Comparison of ENCODE assay signal across 8 cellular contexts in genomic region chr17:80454557-80455327, GRCh38. TPM values are rescaled to one million over a fixed set of nuclear protein-coding genes. Genes with fewer than 3 reads are reported as not detected.
A peak's percentile ranks its signal among the peaks of the same experiment; 100 is the strongest.
DNase-seq lines count a peak whose midpoint lies in the region; ATAC-seq and TF ChIP-seq lines count a peak whose summit lies in the region.

No MANE protein-coding gene starts in this region.

- no peaks in the 10 kb centered on the region for H3K36me3 Mint-ChIP-seq in T-cell
- no peaks in the 10 kb centered on the region for H3K36me3 Mint-ChIP-seq in progenitor cell of endocrine pancreas (ENCODE audit: insufficient read depth)

- CTCF ChIA-PET in T-cell (lab: Charles Lee): interaction anchor here (0.5 to 0.8 kb wide), 2 partner anchors 56 to 445 kb away, joined by 3 read pairs; no protein-coding TSS in a partner anchor

- H3K27ac ChIP-seq in left ventricle myocardium inferior (replicated peaks): peak overlapping the region; percentile 99

- POLR2A ChIA-PET in T-cell (lab: Charles Lee): interaction anchor here (0.5 to 0.6 kb wide), 3 partner anchors 112 to 416 kb away, joined by 3 to 12 read pairs (median 4); no protein-coding TSS in a partner anchor

- H3K4me3 Mint-ChIP-seq in T-cell (peak overlapping the region; percentile 86 to 89 (median 88)), progenitor cell of endocrine pancreas (ENCODE audit: low read depth) (peak overlapping the region; percentile 90)

- H3K9me3 ChIP-seq in left ventricle myocardium inferior (replicated peaks): no peaks in the 10 kb centered on the region

- ATAC-seq in HG02870 (IDR thresholded peaks at IDR 0.05; ENCODE audit: unreplicated experiment): peak; percentile 84
- ATAC-seq in T-cell (replicated peaks in 1 of 4): peak; percentile 95

- H3K4me1 ChIP-seq in left ventricle myocardium inferior: peaks cover 39% of the 10 kb centered on the region

- H3K9me3 Mint-ChIP-seq in T-cell: no peaks in the 10 kb centered on the region
- no peaks in the 10 kb centered on the region for H3K9me3 Mint-ChIP-seq in progenitor cell of endocrine pancreas (ENCODE audit: low read depth)

- no peaks in the 10 kb centered on the region for H3K36me3 ChIP-seq in left ventricle myocardium inferior

- peaks cover 5% of the 10 kb centered on the region for H3K27me3 ChIP-seq in left ventricle myocardium inferior (ENCODE audit: low read depth)

- H3K4me1 Mint-ChIP-seq in T-cell (peaks cover 9 to 22% (median 12%) of the 10 kb centered on the region in 3 donors), progenitor cell of endocrine pancreas (ENCODE audit: low read depth) (peaks cover 19% of the 10 kb centered on the region)

- in situ Hi-C loops in GM13977 (cut with MboI; ENCODE audit: low pct_unique_long_range_greater_than_20kb, low sequenced_read_pairs, unreplicated experiment): no loop called here

- intact Hi-C loops in left ventricle myocardium inferior (cut with micrococcal nuclease): no loop called here

- peaks cover 14 to 29% of the 10 kb centered on the region in 2 donors for H3K27me3 Mint-ChIP-seq in T-cell
- peaks cover 26% of the 10 kb centered on the region for H3K27me3 Mint-ChIP-seq in progenitor cell of endocrine pancreas

- H3K4me3 ChIP-seq in left ventricle myocardium inferior: peak overlapping the region; percentile 87

- peak; percentile 99 for DNase-seq in GM13977 (ENCODE audit: low spot score)
- peak; percentile 96 for DNase-seq in NCI-H146 (lab: John Stamatoyannopoulos, UW)
- peak; percentile 89 to 96 (median 93) for DNase-seq in T-cell
- DNase-seq in amniotic stem cell (lab: John Stamatoyannopoulos, UW): peak; percentile 91
- peak; percentile 97 for DNase-seq in left ventricle myocardium inferior
- DNase-seq in progenitor cell of endocrine pancreas (ENCODE audit: low spot score, unreplicated experiment): peak; percentile 92
- DNase-seq in ureter (ENCODE audit: low spot score): peak; percentile 97

- TF ChIP-seq CTCF in GM13977 (IDR thresholded peaks at IDR 0.05; ENCODE audit: extremely low read depth, insufficient read depth, missing control alignments): no peak
- no peak for TF ChIP-seq CTCF in left ventricle myocardium inferior (IDR thresholded peaks at IDR 0.05; ENCODE audit: borderline replicate concordance)
- TF ChIP-seq CTCF in progenitor cell of endocrine pancreas (IDR thresholded peaks at IDR 0.05; ENCODE audit: unreplicated experiment): no peak

- H3K27ac Mint-ChIP-seq in T-cell: peak overlapping the region; percentile 94 to 95
- peak overlapping the region; percentile 98 for H3K27ac Mint-ChIP-seq in progenitor cell of endocrine pancreas

RNA-seq across cellular contexts. Expression of gene NPTX1, which starts 21.7 kb away (rescaled TPM):
- total RNA-seq in T-cell (under 1 TPM; 0.13 to 0.67 (median 0.33) TPM), left ventricle myocardium inferior (not detected), progenitor cell of endocrine pancreas (not detected in 2 replicates), ureter (2.0 TPM)

RNA-seq across cellular contexts. Expression of gene ENDOV, which starts 39.8 kb away (rescaled TPM):
- total RNA-seq in T-cell (10 to 100 TPM; 17.1 to 22.2 (median 21.1) TPM), left ventricle myocardium inferior (11.3 TPM), progenitor cell of endocrine pancreas (36.1 and 41.8 TPM in 2 replicates), ureter (21.2 TPM)

Comparison
In these comparisons a context has a peak if more than half of its experiments do, and no peak if none do; other contexts are left out.
1. Peak in every context shown above with its lines: DNase-seq, ATAC-seq, H3K4me3 ChIP-seq and H3K27ac ChIP-seq.